10 cellular contexts compared by ENCODE assay signal in the genomic region with DNA sequence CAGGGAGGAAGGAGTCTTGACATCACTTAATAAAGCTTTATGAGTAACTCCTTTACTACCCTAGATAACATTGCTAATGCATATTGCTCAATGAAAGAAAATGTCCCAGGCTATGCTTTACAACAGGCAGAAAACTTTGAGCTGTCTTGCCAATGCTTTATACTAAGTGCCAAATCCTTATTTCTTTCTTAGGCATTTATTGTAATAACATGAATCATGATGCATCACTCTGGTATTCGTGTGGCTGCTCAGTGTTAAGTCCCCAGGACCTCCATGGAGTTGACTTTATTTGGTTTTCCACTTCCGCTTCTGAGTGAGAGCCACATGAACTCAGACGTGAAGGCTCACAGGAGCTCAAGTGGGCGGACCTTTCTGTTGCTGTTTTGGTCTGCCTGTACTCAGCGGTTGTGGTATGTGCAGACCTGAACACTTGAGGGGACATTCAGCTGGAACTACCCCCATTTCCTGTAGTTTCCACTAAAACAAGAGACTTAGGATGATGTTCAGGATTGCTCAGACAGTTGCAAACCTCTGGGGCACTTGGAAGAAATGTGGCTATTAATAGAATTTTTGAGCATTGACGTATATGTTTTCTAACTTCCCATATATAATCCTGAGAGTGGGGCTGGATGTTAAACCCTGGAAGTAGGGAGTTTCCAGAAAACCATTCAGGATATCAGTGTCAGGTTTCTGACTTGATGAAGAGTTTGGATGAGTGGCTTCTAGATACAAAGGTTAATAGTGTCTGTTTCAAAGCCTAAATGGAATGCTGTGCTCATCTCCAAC.
A peak's percentile ranks its signal among the peaks of the same experiment; 100 is the strongest.
DNase-seq lines count a peak whose midpoint lies in the region; ATAC-seq, FAIRE-seq and TF ChIP-seq lines count a peak whose summit lies in the region.
"Had no signal": no experiment of that assay in that cellular context is flagged by ENCODE, and none has a peak within 500 bp of the region (broad histone marks: within the 10 kb centered on the region; RNA-seq: fewer than 3 reads in every experiment).

No MANE protein-coding gene starts in this region.

- CTCF ChIA-PET in endothelial cell of umbilical vein (lab: Charles Lee), result interaction anchor here (0.7 to 1.8 kb wide), 14 partner anchors 9 to 499 kb away, joined by 3 to 15 read pairs (median 4); no protein-coding TSS in a partner anchor

- H3K27me3 ChIP-seq in BLaER1 (no peaks in the 10 kb centered on the region), endothelial cell of umbilical vein (ENCODE audit: control insufficient read depth in 2 of 2, insufficient read depth in 2 of 2, low read length in 2 of 2) (no peaks in the 10 kb centered on the region), muscle layer of duodenum (ENCODE audit: low read depth, low read length) (no peaks in the 10 kb centered on the region)
- H3K27me3 ChIP-seq: tibial nerve had no signal

- no peak for TF ChIP-seq CTCF in endothelial cell of umbilical vein (IDR thresholded peaks at IDR 0.05; ENCODE audit: extremely low read depth in 1 of 2, insufficient read depth in 1 of 2, low read depth in 1 of 2, low read length in 2 of 2)

- H3K9me3 ChIP-seq in BLaER1 (peaks cover 34% of the 10 kb centered on the region), endothelial cell of umbilical vein (replicated peaks; ENCODE audit: control insufficient read depth, insufficient read depth, low read length) (peaks cover 6% of the 10 kb centered on the region), muscle layer of duodenum (ENCODE audit: control insufficient read depth in 1 of 2, low read length in 2 of 2) (peaks cover 0 to 10% of the 10 kb centered on the region in 2 donors)

- peak; percentile 89 for FAIRE-seq in endothelial cell of umbilical vein (lab: Jason Lieb, UNC)

- H4K20me1 ChIP-seq in BLaER1 (no peaks in the 10 kb centered on the region), endothelial cell of umbilical vein (replicated peaks; ENCODE audit: control insufficient read depth, extremely low read depth, insufficient read depth, low read length) (no peaks in the 10 kb centered on the region)

- H3K36me3 ChIP-seq in BLaER1 (no peaks in the 10 kb centered on the region), endothelial cell of umbilical vein (ENCODE audit: control insufficient read depth in 2 of 2, extremely low read depth in 1 of 2, insufficient read depth in 2 of 2, low read length in 2 of 2) (no peaks in the 10 kb centered on the region), muscle layer of duodenum (ENCODE audit: control insufficient read depth in 1 of 2, insufficient read depth in 2 of 2, low read length in 2 of 2) (no peaks in the 10 kb centered on the region)
- H3K36me3 ChIP-seq: tibial nerve had no signal

- H2AFZ ChIP-seq in endothelial cell of umbilical vein (ENCODE audit: low read depth, low read length), result no peak overlapping the region

- no TSS peak for BruUV-seq in endothelial cell of umbilical vein (replicated peaks; lab: Mats Ljungman, UMichigan)

- H3K27ac ChIP-seq in BLaER1, result 0 out of 2 replicates have a peak overlapping the region, but pooled peaks have one; percentile 4
- H3K27ac ChIP-seq in endothelial cell of umbilical vein (ENCODE audit: insufficient read depth, low read depth, low read length), result peak overlapping the region; percentile 98
- peak overlapping the region; percentile 32 for H3K27ac ChIP-seq in muscle layer of duodenum (ENCODE audit: low read length)

- H3K9me1 ChIP-seq in endothelial cell of umbilical vein (replicated peaks; ENCODE audit: control insufficient read depth, extremely low read depth, insufficient read depth, low read length), result no peaks in the 10 kb centered on the region

- H3K9ac ChIP-seq in BLaER1 (no peak overlapping the region), endothelial cell of umbilical vein (replicated peaks; ENCODE audit: extremely low read depth, insufficient read depth, low read length) (peak overlapping the region; percentile 81)

- intact Hi-C loops in endothelial cell of umbilical vein (cut with micrococcal nuclease), result loop anchor here (1.0 to 10.0 kb wide), 7 partner anchors 20 to 642 kb away; partner anchors contain the start of gene HMGA2

- peaks cover 63% of the 10 kb centered on the region for H3K4me1 ChIP-seq in BLaER1
- H3K4me1 ChIP-seq in endothelial cell of umbilical vein (ENCODE audit: control insufficient read depth, extremely low read depth, insufficient read depth, low read length), result peaks cover 58% of the 10 kb centered on the region
- no peaks in the 10 kb centered on the region for H3K4me1 ChIP-seq in muscle layer of duodenum (ENCODE audit: control insufficient read depth in 1 of 2, insufficient read depth in 2 of 2, low read length in 2 of 2)

- DNase-seq in NCI-H226 (peak; percentile 99), endothelial cell of umbilical vein (ENCODE audit: low read depth, low spot score) (peak; percentile 94), NCI-H446 treated with DMSO at 0.1 percent for 48 hours (lab: John Stamatoyannopoulos, UW) (no peak), NCI-H82 (lab: John Stamatoyannopoulos, UW) (no peak), D341Med (ENCODE audit: low spot score) (no peak)
- DNase-seq: SIG-M5 had no signal

- POLR2A ChIA-PET in endothelial cell of umbilical vein (lab: Charles Lee), result interaction anchor here (1.4 kb wide), 1 partner anchor 67 kb away, joined by 5 read pairs; no protein-coding TSS in a partner anchor

- dilution Hi-C loops in endothelial cell of umbilical vein (cut with MboI; ENCODE audit: extremely low pct_ligation_motif_present, low sequenced_read_pairs), result no loop called here

- no peaks in the 10 kb centered on the region for H3K79me2 ChIP-seq in endothelial cell of umbilical vein (ENCODE audit: control insufficient read depth, insufficient read depth, low read length)

- H3K4me3 ChIP-seq in BLaER1 (no peak overlapping the region), endothelial cell of umbilical vein (replicated peaks in 1 of 3; ENCODE audit: insufficient read depth in 1 of 3, low read depth in 1 of 3, low read length in 3 of 3) (no peak overlapping the region), muscle layer of duodenum (ENCODE audit: low read depth in 1 of 2, low read length in 2 of 2) (no peak overlapping the region)
- H3K4me3 ChIP-seq: tibial nerve had no signal

- TF ChIP-seq POLR2A in endothelial cell of umbilical vein (IDR thresholded peaks at IDR 0.05; ENCODE audit: low read depth, low read length), result peak; percentile 45

- ATAC-seq in GM21367 (IDR thresholded peaks at IDR 0.05; ENCODE audit: unreplicated experiment), result no peak

- H3K4me2 ChIP-seq in BLaER1 (peak overlapping the region; percentile 70), endothelial cell of umbilical vein (ENCODE audit: insufficient read depth, low read length) (peak overlapping the region; percentile 68)

TF ChIP-seq in endothelial cell of umbilical vein, 7 proteins besides CTCF, POLR2A, EP300 and RAD21:
- no peak for TF ChIP-seq EZH2 (IDR thresholded peaks at IDR 0.05; ENCODE audit: borderline replicate concordance, low read depth, low read length, severe bottlenecking)
- no peak for TF ChIP-seq MYC (IDR thresholded peaks at IDR 0.05; ENCODE audit: low read depth, low read length)
- TF ChIP-seq MAX (IDR thresholded peaks at IDR 0.05; ENCODE audit: insufficient read depth, insufficient read length), result no peak
- TF ChIP-seq FOS (IDR thresholded peaks at IDR 0.05; ENCODE audit: borderline replicate concordance, insufficient read depth, low read length), result peak; percentile 94
- peak; percentile 66 for TF ChIP-seq GATA2 (IDR thresholded peaks at IDR 0.05; ENCODE audit: insufficient read depth, insufficient read length, low read depth, low read length)
- peak; percentile 85 for TF ChIP-seq JUN (IDR thresholded peaks at IDR 0.05; ENCODE audit: borderline replicate concordance, insufficient read depth, insufficient read length, low read depth)
- peak; percentile 83 for TF ChIP-seq POLR2AphosphoS5 (IDR thresholded peaks at IDR 0.05; ENCODE audit: insufficient read depth, low read depth, low read length)
TF ChIP-seq in endothelial cell of umbilical vein: peak in this region for 4.

Comparison
In these comparisons a context has a peak if more than half of its experiments do, and no peak if none do; other contexts are left out.
1. H3K27ac ChIP-seq: peak in every context shown above with its lines; median percentile 98 in endothelial cell of umbilical vein; 32 in muscle layer of duodenum; 4 in BLaER1.
2. DNase-seq: peak in NCI-H226 (single experiment) and endothelial cell of umbilical vein (single experiment); none in NCI-H446 treated with DMSO at 0.1 percent for 48 hours (single experiment), NCI-H82 (single experiment) and D341Med (single experiment).